Comparison of ENCODE assay signal across 19 cellular contexts in the genomic region with DNA sequence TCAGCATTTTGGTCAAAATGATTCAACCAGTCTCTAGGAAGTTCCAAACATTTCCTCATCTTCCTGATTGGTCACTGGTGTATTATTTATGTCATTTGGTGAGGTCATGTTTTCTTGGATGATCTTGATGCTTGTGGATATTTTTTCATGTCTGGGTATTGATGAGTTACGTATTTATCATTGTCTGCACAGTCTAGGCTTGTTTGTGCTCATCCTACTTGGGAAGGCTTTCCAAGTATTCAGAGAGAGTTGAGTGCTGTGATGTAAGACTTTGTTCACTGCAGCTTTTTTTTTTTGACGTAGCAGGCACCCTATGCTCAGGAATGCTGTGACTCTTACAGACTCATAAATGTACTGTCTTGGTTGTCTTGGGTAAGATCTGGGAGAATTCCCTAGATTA.
"Had no signal": no experiment of that assay in that cellular context is flagged by ENCODE, and none has a peak within 500 bp of the region (broad histone marks: within the 10 kb centered on the region; RNA-seq: fewer than 3 reads in every experiment).

No MANE protein-coding gene starts in this region.

- DNase-seq: effector CD4-positive, alpha-beta T cell; endodermal cell; glutamatergic neuron; left colon; left ventricle myocardium superior; mesendoderm; naive B cell; nephron progenitor cell; psoas muscle; retina; stimulated activated naive CD4-positive, alpha-beta T cell treated with Interleukin-2 at 50 U/mL for 16 hours; tibial artery; upper lobe of left lung; uterus had no signal

- H3K9me3 ChIP-seq: psoas muscle, uterus had no signal

- H3K27ac Mint-ChIP-seq: endodermal cell, naive B cell, nephron progenitor cell had no signal

- H3K4me3 ChIP-seq: coronary artery, gastroesophageal sphincter, lung, psoas muscle, skin epidermis, tibial artery, upper lobe of left lung, uterus had no signal

- H3K27me3 Mint-ChIP-seq: naive B cell had no signal

- H3K9me3 Mint-ChIP-seq: endodermal cell, nephron progenitor cell had no signal

- H3K36me3 ChIP-seq: gastroesophageal sphincter, tibial artery, upper lobe of left lung, uterus had no signal

- H3K4me1 Mint-ChIP-seq: endodermal cell, naive B cell, nephron progenitor cell had no signal

- H3K4me1 ChIP-seq: parathyroid adenoma, psoas muscle, upper lobe of left lung, uterus had no signal

- H3K27me3 ChIP-seq: gastroesophageal sphincter, tibial artery, upper lobe of left lung, uterus had no signal

- H3K27ac ChIP-seq: coronary artery, gastroesophageal sphincter, parathyroid adenoma, psoas muscle, skin epidermis, tibial artery, upper lobe of left lung, uterus had no signal

- H3K4me3 Mint-ChIP-seq: endodermal cell, naive B cell, nephron progenitor cell had no signal

- H3K79me2 ChIP-seq: parathyroid adenoma had no signal

- H3K36me3 Mint-ChIP-seq: naive B cell had no signal

- H3K9ac ChIP-seq: parathyroid adenoma had no signal

- H2AFZ ChIP-seq: parathyroid adenoma had no signal
